In the genomic region with DNA sequence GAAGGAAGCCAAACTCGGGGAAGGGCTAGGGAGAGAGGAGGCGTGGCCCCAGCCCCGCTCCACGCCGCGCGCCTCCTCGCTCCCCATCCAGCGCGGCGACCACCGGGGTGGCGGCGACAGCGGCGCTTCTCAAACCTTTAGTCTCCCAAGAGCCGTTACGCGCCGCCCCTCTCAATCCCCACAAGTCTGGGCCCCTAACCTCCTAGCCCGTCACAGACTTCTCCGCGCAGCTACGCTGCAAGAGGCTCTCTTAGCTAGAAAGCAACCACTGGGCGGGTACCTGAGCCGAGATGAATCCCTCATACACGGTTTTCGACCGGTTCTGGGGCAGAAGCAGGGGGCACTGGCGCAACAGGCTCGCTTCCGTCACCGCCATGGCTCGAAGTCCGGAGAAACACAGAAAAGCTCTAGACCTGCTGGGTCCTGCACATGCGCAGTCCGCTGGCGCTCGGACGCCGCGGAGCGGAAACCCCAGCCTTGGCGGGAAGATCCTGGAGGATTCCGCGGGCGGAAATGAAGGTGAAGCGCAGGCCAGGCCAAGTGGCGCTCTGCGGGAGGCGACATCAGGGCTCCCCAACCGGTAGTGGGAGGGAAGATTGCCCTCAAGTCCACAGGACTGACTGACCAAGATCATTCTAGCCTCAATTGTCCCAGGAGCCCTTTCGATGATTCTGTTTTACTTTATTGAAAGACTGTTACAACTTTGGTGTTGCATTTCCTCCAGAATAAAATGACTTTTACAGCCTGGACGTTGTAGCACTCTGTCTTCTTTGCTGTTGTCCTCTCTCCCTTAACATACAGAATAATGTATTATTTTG, we compare ENCODE assay signal across 1 cellular context.
TF ChIP-seq lines count a peak whose summit lies in the region.

A gene (minus strand): TSS at position 388 of the 818 bp plus-strand sequence. CDS start 12 bp downstream, at position 376.

TF ChIP-seq in HepG2, 621 proteins besides CTCF, POLR2A, EP300 and RAD21 (continued from another document and continues in another):
- TF ChIP-seq PCBP2 (optimal IDR thresholded peaks at IDR 0.05; ENCODE audit: low read depth, low read length, poor library complexity, severe bottlenecking) (no peak), FOXK1 (CRISPR knock-in tag; IDR thresholded peaks at IDR 0.05; ENCODE audit: borderline replicate concordance, low read depth) (peak; percentile 33; the same call in 1 of the 2 replicates), ZNF672 (CRISPR knock-in tag; IDR thresholded peaks at IDR 0.05) (no peak), PHF5A (CRISPR knock-in tag; IDR thresholded peaks at IDR 0.05; ENCODE audit: low read depth, unreplicated experiment) (peak; percentile 71), POLR2AphosphoS5 (IDR thresholded peaks at IDR 0.05; ENCODE audit: low read depth, low read length) (peak; percentile 98), KLF16 (CRISPR knock-in tag; IDR thresholded peaks at IDR 0.05) (peak in 1 of 2 experiments; percentile 79; a peak in 2 of 4 replicates), MBD4 (IDR thresholded peaks at IDR 0.05; ENCODE audit: borderline replicate concordance, low read length) (no peak; the same call in 1 of the 2 replicates), ZNF552 (CRISPR knock-in tag; IDR thresholded peaks at IDR 0.05; ENCODE audit: borderline replicate concordance) (peak; percentile 96; the same call in 1 of the 2 replicates), MXI1 (IDR thresholded peaks at IDR 0.05; ENCODE audit: borderline replicate concordance, low read depth, low read length) (peak; percentile 53; the same call in 1 of the 3 replicates), SNAI1 (CRISPR knock-in tag; IDR thresholded peaks at IDR 0.05; ENCODE audit: borderline replicate concordance) (peak; percentile 78; the same call in 1 of the 2 replicates), PHF20 (CRISPR knock-in tag; IDR thresholded peaks at IDR 0.05) (peak; percentile 87), RBFOX2 (IDR thresholded peaks at IDR 0.05; ENCODE audit: low read depth, low read length) (peak; percentile 92), TP53 (CRISPR knock-in tag; conservative IDR thresholded peaks at IDR 0.05) (0 out of 2 replicates have a peak, but pooled peaks have one; percentile 19), HDAC1 (CRISPR knock-in tag; IDR thresholded peaks at IDR 0.05) (peak; percentile 95), ZNF781 (CRISPR knock-in tag; IDR thresholded peaks at IDR 0.05; ENCODE audit: borderline replicate concordance, not compliant biosample characterization) (peak; percentile 99), ZNF263 (CRISPR knock-in tag; IDR thresholded peaks at IDR 0.05) (peak; percentile 71; the same call in 1 of the 2 replicates), CBFB (CRISPR knock-in tag; IDR thresholded peaks at IDR 0.05) (peak; percentile 84), ATF7-NPFF (CRISPR knock-in tag; IDR thresholded peaks at IDR 0.05; ENCODE audit: low read depth) (peak; percentile 97), EEA1 (CRISPR knock-in tag; IDR thresholded peaks at IDR 0.05; ENCODE audit: borderline replicate concordance) (peak; percentile 97; the same call in 1 of the 2 replicates), MED8 (CRISPR knock-in tag; IDR thresholded peaks at IDR 0.05; ENCODE audit: insufficient replicate concordance) (peak; percentile 71), NR2C2 (CRISPR knock-in tag; IDR thresholded peaks at IDR 0.05; ENCODE audit: borderline replicate concordance) (peak; percentile 65), ISL2 (CRISPR knock-in tag; IDR thresholded peaks at IDR 0.05) (peak; percentile 73), ZNF792 (CRISPR knock-in tag; IDR thresholded peaks at IDR 0.05) (0 out of 2 replicates have a peak, but pooled peaks have one; percentile 92), DNMT3B (CRISPR knock-in tag; conservative IDR thresholded peaks at IDR 0.05) (peak; percentile 35), SP5 (CRISPR knock-in tag; IDR thresholded peaks at IDR 0.05; ENCODE audit: borderline replicate concordance, low read depth) (peak; percentile 63; the same call in 1 of the 2 replicates)
- TF ChIP-seq, protein P1, sequence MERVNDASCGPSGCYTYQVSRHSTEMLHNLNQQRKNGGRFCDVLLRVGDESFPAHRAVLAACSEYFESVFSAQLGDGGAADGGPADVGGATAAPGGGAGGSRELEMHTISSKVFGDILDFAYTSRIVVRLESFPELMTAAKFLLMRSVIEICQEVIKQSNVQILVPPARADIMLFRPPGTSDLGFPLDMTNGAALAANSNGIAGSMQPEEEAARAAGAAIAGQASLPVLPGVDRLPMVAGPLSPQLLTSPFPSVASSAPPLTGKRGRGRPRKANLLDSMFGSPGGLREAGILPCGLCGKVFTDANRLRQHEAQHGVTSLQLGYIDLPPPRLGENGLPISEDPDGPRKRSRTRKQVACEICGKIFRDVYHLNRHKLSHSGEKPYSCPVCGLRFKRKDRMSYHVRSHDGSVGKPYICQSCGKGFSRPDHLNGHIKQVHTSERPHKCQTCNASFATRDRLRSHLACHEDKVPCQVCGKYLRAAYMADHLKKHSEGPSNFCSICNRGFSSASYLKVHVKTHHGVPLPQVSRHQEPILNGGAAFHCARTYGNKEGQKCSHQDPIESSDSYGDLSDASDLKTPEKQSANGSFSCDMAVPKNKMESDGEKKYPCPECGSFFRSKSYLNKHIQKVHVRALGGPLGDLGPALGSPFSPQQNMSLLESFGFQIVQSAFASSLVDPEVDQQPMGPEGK (CRISPR knock-in tag; IDR thresholded peaks at IDR 0.05): peak; percentile 36; the same call in 1 of the 2 replicates
- TF ChIP-seq, protein P2, sequence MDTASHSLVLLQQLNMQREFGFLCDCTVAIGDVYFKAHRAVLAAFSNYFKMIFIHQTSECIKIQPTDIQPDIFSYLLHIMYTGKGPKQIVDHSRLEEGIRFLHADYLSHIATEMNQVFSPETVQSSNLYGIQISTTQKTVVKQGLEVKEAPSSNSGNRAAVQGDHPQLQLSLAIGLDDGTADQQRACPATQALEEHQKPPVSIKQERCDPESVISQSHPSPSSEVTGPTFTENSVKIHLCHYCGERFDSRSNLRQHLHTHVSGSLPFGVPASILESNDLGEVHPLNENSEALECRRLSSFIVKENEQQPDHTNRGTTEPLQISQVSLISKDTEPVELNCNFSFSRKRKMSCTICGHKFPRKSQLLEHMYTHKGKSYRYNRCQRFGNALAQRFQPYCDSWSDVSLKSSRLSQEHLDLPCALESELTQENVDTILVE (CRISPR knock-in tag; IDR thresholded peaks at IDR 0.05): peak; percentile 34
- TF ChIP-seq, protein P3, sequence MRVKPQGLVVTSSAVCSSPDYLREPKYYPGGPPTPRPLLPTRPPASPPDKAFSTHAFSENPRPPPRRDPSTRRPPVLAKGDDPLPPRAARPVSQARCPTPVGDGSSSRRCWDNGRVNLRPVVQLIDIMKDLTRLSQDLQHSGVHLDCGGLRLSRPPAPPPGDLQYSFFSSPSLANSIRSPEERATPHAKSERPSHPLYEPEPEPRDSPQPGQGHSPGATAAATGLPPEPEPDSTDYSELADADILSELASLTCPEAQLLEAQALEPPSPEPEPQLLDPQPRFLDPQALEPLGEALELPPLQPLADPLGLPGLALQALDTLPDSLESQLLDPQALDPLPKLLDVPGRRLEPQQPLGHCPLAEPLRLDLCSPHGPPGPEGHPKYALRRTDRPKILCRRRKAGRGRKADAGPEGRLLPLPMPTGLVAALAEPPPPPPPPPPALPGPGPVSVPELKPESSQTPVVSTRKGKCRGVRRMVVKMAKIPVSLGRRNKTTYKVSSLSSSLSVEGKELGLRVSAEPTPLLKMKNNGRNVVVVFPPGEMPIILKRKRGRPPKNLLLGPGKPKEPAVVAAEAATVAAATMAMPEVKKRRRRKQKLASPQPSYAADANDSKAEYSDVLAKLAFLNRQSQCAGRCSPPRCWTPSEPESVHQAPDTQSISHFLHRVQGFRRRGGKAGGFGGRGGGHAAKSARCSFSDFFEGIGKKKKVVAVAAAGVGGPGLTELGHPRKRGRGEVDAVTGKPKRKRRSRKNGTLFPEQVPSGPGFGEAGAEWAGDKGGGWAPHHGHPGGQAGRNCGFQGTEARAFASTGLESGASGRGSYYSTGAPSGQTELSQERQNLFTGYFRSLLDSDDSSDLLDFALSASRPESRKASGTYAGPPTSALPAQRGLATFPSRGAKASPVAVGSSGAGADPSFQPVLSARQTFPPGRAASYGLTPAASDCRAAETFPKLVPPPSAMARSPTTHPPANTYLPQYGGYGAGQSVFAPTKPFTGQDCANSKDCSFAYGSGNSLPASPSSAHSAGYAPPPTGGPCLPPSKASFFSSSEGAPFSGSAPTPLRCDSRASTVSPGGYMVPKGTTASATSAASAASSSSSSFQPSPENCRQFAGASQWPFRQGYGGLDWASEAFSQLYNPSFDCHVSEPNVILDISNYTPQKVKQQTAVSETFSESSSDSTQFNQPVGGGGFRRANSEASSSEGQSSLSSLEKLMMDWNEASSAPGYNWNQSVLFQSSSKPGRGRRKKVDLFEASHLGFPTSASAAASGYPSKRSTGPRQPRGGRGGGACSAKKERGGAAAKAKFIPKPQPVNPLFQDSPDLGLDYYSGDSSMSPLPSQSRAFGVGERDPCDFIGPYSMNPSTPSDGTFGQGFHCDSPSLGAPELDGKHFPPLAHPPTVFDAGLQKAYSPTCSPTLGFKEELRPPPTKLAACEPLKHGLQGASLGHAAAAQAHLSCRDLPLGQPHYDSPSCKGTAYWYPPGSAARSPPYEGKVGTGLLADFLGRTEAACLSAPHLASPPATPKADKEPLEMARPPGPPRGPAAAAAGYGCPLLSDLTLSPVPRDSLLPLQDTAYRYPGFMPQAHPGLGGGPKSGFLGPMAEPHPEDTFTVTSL (CRISPR knock-in tag; IDR thresholded peaks at IDR 0.05; ENCODE audit: borderline replicate concordance): peak; percentile 86
- TF ChIP-seq, protein P4, sequence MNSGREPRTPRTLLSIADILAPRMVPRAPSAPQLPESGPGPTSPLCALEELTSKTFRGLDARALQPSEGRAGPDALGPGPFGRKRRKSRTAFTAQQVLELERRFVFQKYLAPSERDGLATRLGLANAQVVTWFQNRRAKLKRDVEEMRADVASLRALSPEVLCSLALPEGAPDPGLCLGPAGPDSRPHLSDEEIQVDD (CRISPR knock-in tag; IDR thresholded peaks at IDR 0.05; ENCODE audit: borderline replicate concordance): peak; percentile 44; the same call in 1 of the 2 replicates
- TF ChIP-seq, protein P5, sequence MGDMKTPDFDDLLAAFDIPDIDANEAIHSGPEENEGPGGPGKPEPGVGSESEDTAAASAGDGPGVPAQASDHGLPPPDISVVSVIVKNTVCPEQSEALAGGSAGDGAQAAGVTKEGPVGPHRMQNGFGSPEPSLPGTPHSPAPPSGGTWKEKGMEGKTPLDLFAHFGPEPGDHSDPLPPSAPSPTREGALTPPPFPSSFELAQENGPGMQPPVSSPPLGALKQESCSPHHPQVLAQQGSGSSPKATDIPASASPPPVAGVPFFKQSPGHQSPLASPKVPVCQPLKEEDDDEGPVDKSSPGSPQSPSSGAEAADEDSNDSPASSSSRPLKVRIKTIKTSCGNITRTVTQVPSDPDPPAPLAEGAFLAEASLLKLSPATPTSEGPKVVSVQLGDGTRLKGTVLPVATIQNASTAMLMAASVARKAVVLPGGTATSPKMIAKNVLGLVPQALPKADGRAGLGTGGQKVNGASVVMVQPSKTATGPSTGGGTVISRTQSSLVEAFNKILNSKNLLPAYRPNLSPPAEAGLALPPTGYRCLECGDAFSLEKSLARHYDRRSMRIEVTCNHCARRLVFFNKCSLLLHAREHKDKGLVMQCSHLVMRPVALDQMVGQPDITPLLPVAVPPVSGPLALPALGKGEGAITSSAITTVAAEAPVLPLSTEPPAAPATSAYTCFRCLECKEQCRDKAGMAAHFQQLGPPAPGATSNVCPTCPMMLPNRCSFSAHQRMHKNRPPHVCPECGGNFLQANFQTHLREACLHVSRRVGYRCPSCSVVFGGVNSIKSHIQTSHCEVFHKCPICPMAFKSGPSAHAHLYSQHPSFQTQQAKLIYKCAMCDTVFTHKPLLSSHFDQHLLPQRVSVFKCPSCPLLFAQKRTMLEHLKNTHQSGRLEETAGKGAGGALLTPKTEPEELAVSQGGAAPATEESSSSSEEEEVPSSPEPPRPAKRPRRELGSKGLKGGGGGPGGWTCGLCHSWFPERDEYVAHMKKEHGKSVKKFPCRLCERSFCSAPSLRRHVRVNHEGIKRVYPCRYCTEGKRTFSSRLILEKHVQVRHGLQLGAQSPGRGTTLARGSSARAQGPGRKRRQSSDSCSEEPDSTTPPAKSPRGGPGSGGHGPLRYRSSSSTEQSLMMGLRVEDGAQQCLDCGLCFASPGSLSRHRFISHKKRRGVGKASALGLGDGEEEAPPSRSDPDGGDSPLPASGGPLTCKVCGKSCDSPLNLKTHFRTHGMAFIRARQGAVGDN (CRISPR knock-in tag; IDR thresholded peaks at IDR 0.05): peak; percentile 100
- TF ChIP-seq, protein P6, sequence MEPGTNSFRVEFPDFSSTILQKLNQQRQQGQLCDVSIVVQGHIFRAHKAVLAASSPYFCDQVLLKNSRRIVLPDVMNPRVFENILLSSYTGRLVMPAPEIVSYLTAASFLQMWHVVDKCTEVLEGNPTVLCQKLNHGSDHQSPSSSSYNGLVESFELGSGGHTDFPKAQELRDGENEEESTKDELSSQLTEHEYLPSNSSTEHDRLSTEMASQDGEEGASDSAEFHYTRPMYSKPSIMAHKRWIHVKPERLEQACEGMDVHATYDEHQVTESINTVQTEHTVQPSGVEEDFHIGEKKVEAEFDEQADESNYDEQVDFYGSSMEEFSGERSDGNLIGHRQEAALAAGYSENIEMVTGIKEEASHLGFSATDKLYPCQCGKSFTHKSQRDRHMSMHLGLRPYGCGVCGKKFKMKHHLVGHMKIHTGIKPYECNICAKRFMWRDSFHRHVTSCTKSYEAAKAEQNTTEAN (CRISPR knock-in tag; conservative IDR thresholded peaks at IDR 0.05): peak; percentile 91
- TF ChIP-seq, protein P7, sequence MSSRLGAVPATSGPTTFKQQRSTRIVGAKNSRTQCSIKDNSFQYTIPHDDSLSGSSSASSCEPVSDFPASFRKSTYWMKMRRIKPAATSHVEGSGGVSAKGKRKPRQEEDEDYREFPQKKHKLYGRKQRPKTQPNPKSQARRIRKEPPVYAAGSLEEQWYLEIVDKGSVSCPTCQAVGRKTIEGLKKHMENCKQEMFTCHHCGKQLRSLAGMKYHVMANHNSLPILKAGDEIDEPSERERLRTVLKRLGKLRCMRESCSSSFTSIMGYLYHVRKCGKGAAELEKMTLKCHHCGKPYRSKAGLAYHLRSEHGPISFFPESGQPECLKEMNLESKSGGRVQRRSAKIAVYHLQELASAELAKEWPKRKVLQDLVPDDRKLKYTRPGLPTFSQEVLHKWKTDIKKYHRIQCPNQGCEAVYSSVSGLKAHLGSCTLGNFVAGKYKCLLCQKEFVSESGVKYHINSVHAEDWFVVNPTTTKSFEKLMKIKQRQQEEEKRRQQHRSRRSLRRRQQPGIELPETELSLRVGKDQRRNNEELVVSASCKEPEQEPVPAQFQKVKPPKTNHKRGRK (CRISPR knock-in tag; IDR thresholded peaks at IDR 0.05): peak; percentile 29; the same call in 1 of the 2 replicates
- TF ChIP-seq, protein P8, sequence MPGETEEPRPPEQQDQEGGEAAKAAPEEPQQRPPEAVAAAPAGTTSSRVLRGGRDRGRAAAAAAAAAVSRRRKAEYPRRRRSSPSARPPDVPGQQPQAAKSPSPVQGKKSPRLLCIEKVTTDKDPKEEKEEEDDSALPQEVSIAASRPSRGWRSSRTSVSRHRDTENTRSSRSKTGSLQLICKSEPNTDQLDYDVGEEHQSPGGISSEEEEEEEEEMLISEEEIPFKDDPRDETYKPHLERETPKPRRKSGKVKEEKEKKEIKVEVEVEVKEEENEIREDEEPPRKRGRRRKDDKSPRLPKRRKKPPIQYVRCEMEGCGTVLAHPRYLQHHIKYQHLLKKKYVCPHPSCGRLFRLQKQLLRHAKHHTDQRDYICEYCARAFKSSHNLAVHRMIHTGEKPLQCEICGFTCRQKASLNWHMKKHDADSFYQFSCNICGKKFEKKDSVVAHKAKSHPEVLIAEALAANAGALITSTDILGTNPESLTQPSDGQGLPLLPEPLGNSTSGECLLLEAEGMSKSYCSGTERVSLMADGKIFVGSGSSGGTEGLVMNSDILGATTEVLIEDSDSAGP (CRISPR knock-in tag; IDR thresholded peaks at IDR 0.05; ENCODE audit: borderline replicate concordance): peak; percentile 93
